In the genomic region with DNA sequence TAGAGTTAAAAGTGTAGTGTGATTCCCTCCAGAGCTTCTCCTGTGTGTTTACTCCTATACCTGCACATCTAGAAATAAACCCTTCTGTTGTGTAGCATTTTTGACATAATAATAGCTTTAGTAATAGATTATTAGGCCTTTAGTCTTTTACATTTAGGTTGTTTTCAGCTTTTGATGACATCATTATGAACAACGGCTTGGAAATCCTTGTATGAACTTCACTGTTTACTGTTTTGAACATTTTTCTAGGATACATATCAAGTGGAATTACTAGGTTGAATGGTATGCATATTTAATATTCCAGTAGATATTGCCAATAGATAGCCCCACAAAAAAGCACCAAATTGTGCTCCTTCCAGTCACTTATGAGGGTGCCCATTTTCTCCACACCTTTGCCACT, we compare ENCODE assay signal across 23 cellular contexts.
"Had no signal": no experiment of that assay in that cellular context is flagged by ENCODE, and none has a peak within 500 bp of the region (broad histone marks: within the 10 kb centered on the region; RNA-seq: fewer than 3 reads in every experiment).

No MANE protein-coding gene starts in this region.

- H3K9me3 Mint-ChIP-seq: activated naive CD4-positive, alpha-beta T cell treated with anti-CD3 and anti-CD28 coated beads, Interleukin-2, amount 50 U/mL, for 72 hours; activated T-cell treated with anti-CD3 and anti-CD28 coated beads, Interleukin-2, amount 50 U/mL, for 72 hours; neural progenitor cell; stimulated activated effector memory CD8-positive, alpha-beta T cell treated with anti-CD3 and anti-CD28 coated beads, Interleukin-12 subunit alpha, Interleukin-12 subunit beta, amount 100 ng/mL, for 72 hours had no signal

- ATAC-seq: activated naive CD4-positive, alpha-beta T cell treated with anti-CD3 and anti-CD28 coated beads, Interleukin-2, amount 50 U/mL, for 72 hours; activated T-cell treated with anti-CD3 and anti-CD28 coated beads, Interleukin-2, amount 50 U/mL, for 72 hours; gastrocnemius medialis; psoas muscle; right cardiac atrium; stimulated activated effector memory CD8-positive, alpha-beta T cell treated with anti-CD3 and anti-CD28 coated beads, Interleukin-12 subunit alpha, Interleukin-12 subunit beta, amount 100 ng/mL, for 72 hours had no signal

- H3K27ac Mint-ChIP-seq: activated naive CD4-positive, alpha-beta T cell treated with anti-CD3 and anti-CD28 coated beads, Interleukin-2, amount 50 U/mL, for 72 hours; activated T-cell treated with anti-CD3 and anti-CD28 coated beads, Interleukin-2, amount 50 U/mL, for 72 hours; neural progenitor cell had no signal

- H3K4me3 Mint-ChIP-seq: activated T-cell treated with anti-CD3 and anti-CD28 coated beads, Interleukin-2, amount 50 U/mL, for 72 hours; neural progenitor cell; stimulated activated effector memory CD8-positive, alpha-beta T cell treated with anti-CD3 and anti-CD28 coated beads, Interleukin-12 subunit alpha, Interleukin-12 subunit beta, amount 100 ng/mL, for 72 hours had no signal

- H3K36me3 Mint-ChIP-seq: neural progenitor cell; stimulated activated effector memory CD8-positive, alpha-beta T cell treated with anti-CD3 and anti-CD28 coated beads, Interleukin-12 subunit alpha, Interleukin-12 subunit beta, amount 100 ng/mL, for 72 hours had no signal

- H3K27me3 ChIP-seq: adrenal gland, esophagus squamous epithelium, gastrocnemius medialis, neural progenitor cell, ovary, stomach, vagina had no signal

- FAIRE-seq: small intestine had no signal

- H3K4me1 Mint-ChIP-seq: neural progenitor cell had no signal

- H3K36me3 ChIP-seq: adrenal gland, esophagus squamous epithelium, gastrocnemius medialis, left ventricle myocardium inferior, neural progenitor cell, ovary, stomach, vagina, WERI-Rb-1 had no signal

- H3K4me3 ChIP-seq: adrenal gland, esophagus squamous epithelium, gastrocnemius medialis, left ventricle myocardium inferior, neural progenitor cell, ovary, psoas muscle, stomach, vagina had no signal

- DNase-seq: activated CD4-positive, alpha-beta T cell treated with anti-CD3 and anti-CD28 coated beads for 1 hour; activated CD8-positive, alpha-beta memory T cell treated with anti-CD3 and anti-CD28 coated beads for 24 hours; activated gamma-delta T cell; activated T-cell treated with anti-CD3 and anti-CD28 coated beads, Interleukin-2, amount 50 U/mL, for 72 hours; adrenal gland; dermis blood vessel endothelial cell; effector memory CD4-positive, alpha-beta T cell; esophagus squamous epithelium; gastrocnemius medialis; head of caudate nucleus; left ventricle myocardium inferior; mammary epithelial cell; ovary; psoas muscle; right cardiac atrium; small intestine; stimulated activated CD4-positive, alpha-beta T cell treated with anti-CD3 and anti-CD28 coated beads, Interleukin-4, amount 100 ng/mL, for 24 hours; stomach; WERI-Rb-1 had no signal
